Comparison of ENCODE assay signal across 8 cellular contexts in genomic region chr15:56468271-56468912, GRCh38. TPM values are rescaled to one million over a fixed set of nuclear protein-coding genes. Genes with fewer than 3 reads are reported as not detected.
A peak's percentile ranks its signal among the peaks of the same experiment; 100 is the strongest.
DNase-seq lines count a peak whose midpoint lies in the region; ATAC-seq and TF ChIP-seq lines count a peak whose summit lies in the region.

No MANE protein-coding gene starts in this region.

- H3K27ac ChIP-seq in prostate gland, result no peak overlapping the region

- no peak for TF ChIP-seq POLR2A in prostate gland (IDR thresholded peaks at IDR 0.05)

- no peaks in the 10 kb centered on the region for H3K9me3 Mint-ChIP-seq in nephron progenitor cell

- DNase-seq in RPMI7951 (ENCODE audit: low read depth) (peak; percentile 56), globus pallidus (ENCODE audit: low spot score) (peak; percentile 15), prostate gland (ENCODE audit: low spot score) (no peak), nephron progenitor cell (no peak), midbrain (lab: John Stamatoyannopoulos, UW) (no peak)
- DNase-seq in activated CD4-positive, alpha-beta T cell treated with anti-CD3 and anti-CD28 coated beads for 1 hour, result no peak

- H3K4me1 ChIP-seq in prostate gland (replicated peaks), result no peaks in the 10 kb centered on the region

- no peaks in the 10 kb centered on the region for H3K36me3 ChIP-seq in prostate gland

- H3K36me3 Mint-ChIP-seq in nephron progenitor cell (ENCODE audit: low read depth), result no peaks in the 10 kb centered on the region

- intact Hi-C loops in prostate gland (cut with DNase I), result no loop called here

- no peak overlapping the region for H3K4me3 Mint-ChIP-seq in nephron progenitor cell

- peaks cover 28% of the 10 kb centered on the region for H3K4me1 Mint-ChIP-seq in nephron progenitor cell

- H3K27me3 Mint-ChIP-seq in nephron progenitor cell (ENCODE audit: low read depth, poor library complexity), result peaks cover 45% of the 10 kb centered on the region

- no peak overlapping the region for H3K27ac Mint-ChIP-seq in nephron progenitor cell

- 64% methylated on average over 2 of the region's 2 CpGs for WGBS in prostate gland

- no peak overlapping the region for H3K4me3 ChIP-seq in prostate gland

- H3K27me3 ChIP-seq in prostate gland (replicated peaks; ENCODE audit: insufficient read depth), result no peaks in the 10 kb centered on the region

- no peak for TF ChIP-seq CTCF in prostate gland (IDR thresholded peaks at IDR 0.05)
- TF ChIP-seq CTCF in nephron progenitor cell (IDR thresholded peaks at IDR 0.05), result no peak

- ATAC-seq in GM18520 (IDR thresholded peaks at IDR 0.05; ENCODE audit: unreplicated experiment) (peak; percentile 31), HG02852 (IDR thresholded peaks at IDR 0.05; ENCODE audit: unreplicated experiment) (peak; percentile 48)

- H3K9me3 ChIP-seq in prostate gland, result no peaks in the 10 kb centered on the region

RNA-seq across cellular contexts. Expression of gene MNS1, which starts 3.5 kb away (rescaled TPM):
- total RNA-seq in RPMI7951 (2014; rRNA removed; shearing (Covaris generic)), result 9.6 and 9.7 TPM in 2 replicates
- 1 to 10 TPM; 1.5 to 4.5 TPM for total RNA-seq in prostate gland

Comparison
In these comparisons a context has a peak if more than half of its experiments do, and no peak if none do; other contexts are left out.
1. DNase-seq: peak in RPMI7951 (single experiment) and globus pallidus (single experiment); none in prostate gland (single experiment), nephron progenitor cell (single experiment), midbrain (single experiment) and activated CD4-positive, alpha-beta T cell treated with anti-CD3 and anti-CD28 coated beads for 1 hour (single experiment).